Comparison of ENCODE assay signal across 1 cellular context in the genomic region with DNA sequence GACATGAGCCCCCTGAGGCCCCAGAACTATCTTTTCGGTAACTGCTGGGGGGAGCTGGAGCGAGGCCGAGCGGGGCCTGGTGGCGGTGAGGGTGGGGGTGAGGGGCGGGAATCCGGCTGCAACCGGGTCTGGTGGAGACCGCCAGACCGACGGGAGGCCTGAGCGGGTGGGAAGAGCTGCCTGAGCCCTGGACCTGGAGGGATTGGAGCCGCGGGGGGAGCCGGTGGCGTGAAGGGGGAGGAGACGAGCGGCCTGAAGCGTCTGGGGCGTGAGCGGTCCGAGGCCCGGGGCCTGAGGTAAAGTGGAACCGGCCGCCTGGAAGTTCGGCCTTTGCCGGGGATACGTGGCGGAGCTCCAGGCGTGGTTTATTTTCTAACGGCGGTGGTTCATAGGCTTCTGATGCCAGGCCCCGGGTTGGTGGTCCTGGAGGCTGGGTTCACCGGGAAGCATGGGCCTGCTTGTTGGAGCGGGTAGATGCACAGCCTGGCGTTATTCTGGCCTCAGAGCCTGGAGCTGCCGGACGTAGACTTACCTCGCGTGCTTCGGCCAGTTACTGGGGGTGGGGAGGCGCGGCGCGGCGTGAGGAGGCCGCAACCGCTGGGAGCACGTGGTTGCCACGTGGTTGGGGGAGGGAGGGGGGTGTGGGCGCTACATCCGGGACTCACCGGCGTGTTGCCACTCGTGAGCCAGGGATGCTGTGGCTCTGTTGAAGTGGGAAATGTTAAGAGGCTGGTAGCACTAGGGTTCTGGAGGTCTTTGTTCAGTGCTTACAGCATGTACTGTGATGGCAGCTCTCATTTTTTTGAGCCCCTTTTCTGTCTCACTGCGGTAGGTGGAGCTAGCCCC.
TF ChIP-seq lines count a peak whose summit lies in the region.

No MANE protein-coding gene starts in this region.

TF ChIP-seq in HCT116, 20 proteins besides CTCF, POLR2A, EP300 and RAD21 (continued from another document):
- TF ChIP-seq, protein P1, sequence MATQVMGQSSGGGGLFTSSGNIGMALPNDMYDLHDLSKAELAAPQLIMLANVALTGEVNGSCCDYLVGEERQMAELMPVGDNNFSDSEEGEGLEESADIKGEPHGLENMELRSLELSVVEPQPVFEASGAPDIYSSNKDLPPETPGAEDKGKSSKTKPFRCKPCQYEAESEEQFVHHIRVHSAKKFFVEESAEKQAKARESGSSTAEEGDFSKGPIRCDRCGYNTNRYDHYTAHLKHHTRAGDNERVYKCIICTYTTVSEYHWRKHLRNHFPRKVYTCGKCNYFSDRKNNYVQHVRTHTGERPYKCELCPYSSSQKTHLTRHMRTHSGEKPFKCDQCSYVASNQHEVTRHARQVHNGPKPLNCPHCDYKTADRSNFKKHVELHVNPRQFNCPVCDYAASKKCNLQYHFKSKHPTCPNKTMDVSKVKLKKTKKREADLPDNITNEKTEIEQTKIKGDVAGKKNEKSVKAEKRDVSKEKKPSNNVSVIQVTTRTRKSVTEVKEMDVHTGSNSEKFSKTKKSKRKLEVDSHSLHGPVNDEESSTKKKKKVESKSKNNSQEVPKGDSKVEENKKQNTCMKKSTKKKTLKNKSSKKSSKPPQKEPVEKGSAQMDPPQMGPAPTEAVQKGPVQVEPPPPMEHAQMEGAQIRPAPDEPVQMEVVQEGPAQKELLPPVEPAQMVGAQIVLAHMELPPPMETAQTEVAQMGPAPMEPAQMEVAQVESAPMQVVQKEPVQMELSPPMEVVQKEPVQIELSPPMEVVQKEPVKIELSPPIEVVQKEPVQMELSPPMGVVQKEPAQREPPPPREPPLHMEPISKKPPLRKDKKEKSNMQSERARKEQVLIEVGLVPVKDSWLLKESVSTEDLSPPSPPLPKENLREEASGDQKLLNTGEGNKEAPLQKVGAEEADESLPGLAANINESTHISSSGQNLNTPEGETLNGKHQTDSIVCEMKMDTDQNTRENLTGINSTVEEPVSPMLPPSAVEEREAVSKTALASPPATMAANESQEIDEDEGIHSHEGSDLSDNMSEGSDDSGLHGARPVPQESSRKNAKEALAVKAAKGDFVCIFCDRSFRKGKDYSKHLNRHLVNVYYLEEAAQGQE (IDR thresholded peaks at IDR 0.05; ENCODE audit: low read depth), result no peak
- peak; percentile 88 for TF ChIP-seq ZFX (IDR thresholded peaks at IDR 0.05)
- no peak for TF ChIP-seq YY1 (IDR thresholded peaks at IDR 0.05; ENCODE audit: extremely low read depth, insufficient replicate concordance, low read depth, low read length)
- no peak for TF ChIP-seq CEBPB (IDR thresholded peaks at IDR 0.05; ENCODE audit: low read depth)
- TF ChIP-seq EGR1 (IDR thresholded peaks at IDR 0.05; ENCODE audit: low read depth), result no peak
TF ChIP-seq in HCT116: peak in this region for 3.
